Comparison of ENCODE assay signal across 8 cellular contexts in the genomic region with DNA sequence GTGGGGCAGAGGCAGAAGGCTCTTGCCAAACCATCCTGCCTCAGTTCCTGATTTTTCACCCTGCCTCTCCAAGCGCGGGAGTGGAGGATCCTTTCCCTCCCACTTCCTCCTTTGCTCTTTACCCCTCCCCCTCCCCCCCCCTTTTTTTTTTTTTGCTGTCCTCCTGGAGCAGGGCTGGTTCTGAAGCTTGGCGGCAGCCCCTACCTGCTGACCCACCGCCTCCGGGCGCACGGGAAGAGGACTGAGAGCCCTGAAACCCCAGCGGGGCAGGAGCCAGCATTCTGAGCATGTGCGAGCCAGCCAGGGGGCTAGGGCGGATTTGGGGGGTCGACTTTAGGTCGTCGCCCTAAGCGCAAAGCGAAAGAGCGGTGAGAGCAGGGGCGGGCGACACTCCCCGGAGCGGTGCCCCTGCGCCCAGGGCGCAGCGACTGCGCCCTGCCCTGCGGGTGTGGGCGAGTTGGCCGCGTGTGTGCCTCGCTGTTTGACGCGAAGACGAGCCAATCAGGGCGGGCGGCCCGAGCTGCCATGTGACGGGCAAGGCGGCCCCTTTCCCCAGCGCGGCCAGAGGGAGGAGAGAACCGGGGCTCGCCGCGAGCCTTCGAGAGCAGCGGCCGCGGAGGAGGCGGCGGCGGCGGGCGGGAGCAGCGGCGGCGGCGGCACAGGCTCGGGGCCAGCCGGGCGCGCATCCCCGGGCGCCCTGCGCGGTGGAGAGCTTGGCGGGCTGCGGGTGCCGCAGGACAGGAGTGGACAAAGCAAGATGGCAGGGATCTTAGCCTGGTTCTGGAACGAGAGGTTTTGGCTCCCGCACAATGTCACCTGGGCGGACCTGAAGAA. TPM values are rescaled to one million over a fixed set of nuclear protein-coding genes. Genes with fewer than 3 reads are reported as not detected.
A peak's percentile ranks its signal among the peaks of the same experiment; 100 is the strongest.
DNase-seq lines count a peak whose midpoint lies in the region; ATAC-seq lines count a peak whose summit lies in the region.

A gene with protein sequence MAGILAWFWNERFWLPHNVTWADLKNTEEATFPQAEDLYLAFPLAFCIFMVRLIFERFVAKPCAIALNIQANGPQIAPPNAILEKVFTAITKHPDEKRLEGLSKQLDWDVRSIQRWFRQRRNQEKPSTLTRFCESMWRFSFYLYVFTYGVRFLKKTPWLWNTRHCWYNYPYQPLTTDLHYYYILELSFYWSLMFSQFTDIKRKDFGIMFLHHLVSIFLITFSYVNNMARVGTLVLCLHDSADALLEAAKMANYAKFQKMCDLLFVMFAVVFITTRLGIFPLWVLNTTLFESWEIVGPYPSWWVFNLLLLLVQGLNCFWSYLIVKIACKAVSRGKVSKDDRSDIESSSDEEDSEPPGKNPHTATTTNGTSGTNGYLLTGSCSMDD (plus strand): TSS at position 581 of the 834 bp plus-strand sequence. CDS start 177 bp downstream, at position 758.

- peak within 1 kb of the TSS; percentile 61 for H3K27ac ChIP-seq in cingulate gyrus (ENCODE audit: low read depth, low read length)

- CTCF ChIA-PET in activated CD4-positive, alpha-beta T cell treated with anti-CD3 and anti-CD28 coated beads for 36 hours (lab: Charles Lee), result interaction anchor here (0.6 to 0.7 kb wide), 4 partner anchors 12 to 216 kb away, joined by 3 read pairs; no protein-coding TSS in a partner anchor

- peak within 1 kb of the TSS; percentile 87 for H3K27ac Mint-ChIP-seq in activated CD4-positive, alpha-beta T cell treated with anti-CD3 and anti-CD28 coated beads for 36 hours

- intact Hi-C loops in activated CD4-positive, alpha-beta T cell treated with anti-CD3 and anti-CD28 coated beads for 36 hours (cut with DNase I, micrococcal nuclease), result loop anchor here (1.0 to 10.0 kb wide), 6 partner anchors 23 to 211 kb away; a partner anchor contains a TSS
- intact Hi-C loops in left colon (cut with DNase I, micrococcal nuclease), result loop anchor here in 1 of 2 donors (10.0 kb wide), 1 partner anchor 249 kb away; no protein-coding TSS in a partner anchor

- no peaks in the 10 kb centered on the region for H3K36me3 Mint-ChIP-seq in activated CD4-positive, alpha-beta T cell treated with anti-CD3 and anti-CD28 coated beads for 36 hours (ENCODE audit: low read depth)

- no peaks in the 10 kb centered on the region for H3K9me3 Mint-ChIP-seq in activated CD4-positive, alpha-beta T cell treated with anti-CD3 and anti-CD28 coated beads for 36 hours (ENCODE audit: low read depth)

- POLR2A ChIA-PET in activated CD4-positive, alpha-beta T cell treated with anti-CD3 and anti-CD28 coated beads for 36 hours (lab: Charles Lee), result interaction anchor here (0.6 kb wide), 1 partner anchor 1357 kb away, joined by 4 read pairs; no protein-coding TSS in a partner anchor

- H3K4me1 Mint-ChIP-seq in activated CD4-positive, alpha-beta T cell treated with anti-CD3 and anti-CD28 coated beads for 36 hours, result peaks cover 38% of the 10 kb centered on the region

- peak; percentile 97 for DNase-seq in AG08395 (ENCODE audit: low spot score)
- peak; percentile 97 for DNase-seq in NCI-H2227 (lab: John Stamatoyannopoulos, UW; ENCODE audit: unreplicated experiment)
- DNase-seq in activated CD4-positive, alpha-beta T cell treated with anti-CD3 and anti-CD28 coated beads for 36 hours, result peak; percentile 95
- DNase-seq in left colon, result peak; percentile 96 to 97
- peak; percentile 42 to 85 (median 68) for DNase-seq in stimulated activated CD4-positive, alpha-beta T cell treated with anti-CD3 and anti-CD28 coated beads, Interleukin-1b, Interleukin-23, amount 100 ng/mL, for 24 hours (ENCODE audit: low read depth in 4 of 4, low spot score in 1 of 4)

- ATAC-seq in GM18868 (IDR thresholded peaks at IDR 0.05; ENCODE audit: unreplicated experiment), result peak; percentile 96
- peak; percentile 88 for ATAC-seq in HG03097 (IDR thresholded peaks at IDR 0.05; ENCODE audit: low FRiP score, unreplicated experiment)
- peak; percentile 92 for ATAC-seq in activated CD4-positive, alpha-beta T cell treated with anti-CD3 and anti-CD28 coated beads for 36 hours
- ATAC-seq in left colon, result peak; percentile 93

- no peak within 1 kb of the TSS for H3K4me3 Mint-ChIP-seq in activated CD4-positive, alpha-beta T cell treated with anti-CD3 and anti-CD28 coated beads for 36 hours

- peaks cover 2% of the 10 kb centered on the region for H3K27me3 Mint-ChIP-seq in activated CD4-positive, alpha-beta T cell treated with anti-CD3 and anti-CD28 coated beads for 36 hours

RNA-seq across cellular contexts. Expression of the gene that starts here (rescaled TPM):
- 10 to 100 TPM; 12.9 to 13.1 TPM for total RNA-seq in activated CD4-positive, alpha-beta T cell treated with anti-CD3 and anti-CD28 coated beads for 36 hours
- total RNA-seq in left colon, result 10 to 100 TPM; 64.4 to 67.2 TPM

Comparison
In these comparisons a context has a peak if more than half of its experiments do, and no peak if none do; other contexts are left out.
1. Peak in every context shown above with its lines: DNase-seq, ATAC-seq and H3K27ac ChIP-seq.
2. RNA of the gene that starts here (total RNA-seq): 64.4 to 67.2 TPM in left colon; 12.9 to 13.1 TPM in activated CD4-positive, alpha-beta T cell treated with anti-CD3 and anti-CD28 coated beads for 36 hours; every median in the first group is over 4 times any median in the second.